In genomic region chr13:70844391-70845108, GRCh38 we compare ENCODE assay signal across 25 cellular contexts.
DNase-seq lines count a peak whose midpoint lies in the region; ATAC-seq and TF ChIP-seq lines count a peak whose summit lies in the region.
"Had no signal": no experiment of that assay in that cellular context is flagged by ENCODE, and none has a peak within 500 bp of the region (broad histone marks: within the 10 kb centered on the region; RNA-seq: fewer than 3 reads in every experiment).

No MANE protein-coding gene starts in this region.

- no peak overlapping the region for H3K4me3 ChIP-seq in Loucy (ENCODE audit: low read length, poor library complexity, severe bottlenecking)
- H3K4me3 ChIP-seq: BLaER1, SK-N-MC had no signal

- H3F3A ChIP-seq in Loucy (ENCODE audit: low read depth), result no peaks in the 10 kb centered on the region

- no peak overlapping the region for H3K4me3 Mint-ChIP-seq in stimulated activated effector memory CD8-positive, alpha-beta T cell treated with anti-CD3 and anti-CD28 coated beads, Interleukin-12 subunit alpha, Interleukin-12 subunit beta, amount 100 ng/mL, for 72 hours
- no peak overlapping the region for H3K4me3 Mint-ChIP-seq in MCF 10A (ENCODE audit: unreplicated experiment)
- H3K4me3 Mint-ChIP-seq: CD4-positive, CD25-positive, alpha-beta regulatory T cell; IgD-negative memory B cell had no signal

- TF ChIP-seq CTCF in Loucy (conservative IDR thresholded peaks at IDR 0.05; ENCODE audit: low read length), result no peak
- no peak for TF ChIP-seq CTCF in MCF 10A (IDR thresholded peaks at IDR 0.05; ENCODE audit: unreplicated experiment)

- H3K27me3 ChIP-seq in Loucy (ENCODE audit: insufficient read depth, low read length, poor library complexity, severe bottlenecking), result no peaks in the 10 kb centered on the region
- H3K27me3 ChIP-seq: BLaER1 had no signal

- H3K9ac ChIP-seq in Loucy (ENCODE audit: low read depth, low read length, poor library complexity, severe bottlenecking), result no peak overlapping the region
- H3K9ac ChIP-seq: BLaER1, KMS-11 had no signal

- no peaks in the 10 kb centered on the region for H3K36me3 Mint-ChIP-seq in stimulated activated effector memory CD8-positive, alpha-beta T cell treated with anti-CD3 and anti-CD28 coated beads, Interleukin-12 subunit alpha, Interleukin-12 subunit beta, amount 100 ng/mL, for 72 hours
- no peaks in the 10 kb centered on the region for H3K36me3 Mint-ChIP-seq in MCF 10A (ENCODE audit: insufficient read depth, unreplicated experiment)
- H3K36me3 Mint-ChIP-seq: CD4-positive, CD25-positive, alpha-beta regulatory T cell; IgD-negative memory B cell had no signal

- ATAC-seq in left lobe of liver (peak; percentile 62), HG02623 (IDR thresholded peaks at IDR 0.05; ENCODE audit: unreplicated experiment) (no peak)
- ATAC-seq in stimulated activated effector memory CD8-positive, alpha-beta T cell treated with anti-CD3 and anti-CD28 coated beads, Interleukin-12 subunit alpha, Interleukin-12 subunit beta, amount 100 ng/mL, for 72 hours, result peak; percentile 39
- ATAC-seq: HCT116, Panc1 had no signal

- H3K79me2 ChIP-seq in Loucy (ENCODE audit: insufficient read depth, low read length), result no peaks in the 10 kb centered on the region

- H3K9me2 ChIP-seq in Loucy (replicated peaks; ENCODE audit: low read depth, low read length), result no peaks in the 10 kb centered on the region

- H3K4me1 Mint-ChIP-seq in stimulated activated effector memory CD8-positive, alpha-beta T cell treated with anti-CD3 and anti-CD28 coated beads, Interleukin-12 subunit alpha, Interleukin-12 subunit beta, amount 100 ng/mL, for 72 hours, result no peaks in the 10 kb centered on the region
- H3K4me1 Mint-ChIP-seq in MCF 10A (ENCODE audit: insufficient read depth, unreplicated experiment), result no peaks in the 10 kb centered on the region
- H3K4me1 Mint-ChIP-seq: CD4-positive, CD25-positive, alpha-beta regulatory T cell; IgD-negative memory B cell had no signal

- CTCF ChIA-PET in MCF 10A (lab: Yijun Ruan, JAX), result interaction anchor here (0.6 kb wide), 1 partner anchor 99 kb away, joined by 5 read pairs; no protein-coding TSS in a partner anchor

- no TSS peak for BruUV-seq in MCF 10A (replicated peaks; lab: Mats Ljungman, UMichigan)

- DNase-seq in UCSD-AML1 (lab: John Stamatoyannopoulos, UW; ENCODE audit: unreplicated experiment) (peak; percentile 4), left lobe of liver (ENCODE audit: low spot score) (no peak), SHP77 treated with DMSO at 0.1 percent for 48 hours (lab: John Stamatoyannopoulos, UW) (no peak), MCF 10A (ENCODE audit: unreplicated experiment) (no peak), SKM-1 (lab: John Stamatoyannopoulos, UW; ENCODE audit: unreplicated experiment) (no peak)
- no peak for DNase-seq in stimulated activated effector memory CD8-positive, alpha-beta T cell treated with anti-CD3 and anti-CD28 coated beads, Interleukin-12 subunit alpha, Interleukin-12 subunit beta, amount 100 ng/mL, for 72 hours (ENCODE audit: low spot score in 2 of 2)
- DNase-seq: 8988T; CD4-positive, CD25-positive, alpha-beta regulatory T cell; DMS153; DND-41; NCI-H1092 treated with DMSO at 0.1 percent for 48 hours; NCI-H1436 treated with DMSO at 0.1 percent for 48 hours; NCI-H187 treated with DMSO at 0.1 percent for 48 hours; NCI-H2171 treated with DMSO at 0.1 percent for 48 hours; NCI-H524; NCI-H748 treated with DMSO at 0.1 percent for 48 hours; SIG-M5 had no signal

- intact Hi-C loops in MCF 10A (cut with micrococcal nuclease), result loop anchor here (10.0 kb wide), 1 partner anchor 230 kb away; no protein-coding TSS in a partner anchor

- H3K27ac Mint-ChIP-seq in stimulated activated effector memory CD8-positive, alpha-beta T cell treated with anti-CD3 and anti-CD28 coated beads, Interleukin-12 subunit alpha, Interleukin-12 subunit beta, amount 100 ng/mL, for 72 hours, result no peak overlapping the region
- H3K27ac Mint-ChIP-seq in MCF 10A (ENCODE audit: low read depth, unreplicated experiment), result no peak overlapping the region
- H3K27ac Mint-ChIP-seq: CD4-positive, CD25-positive, alpha-beta regulatory T cell; IgD-negative memory B cell had no signal

- no peaks in the 10 kb centered on the region for H3K9me3 ChIP-seq in Loucy (ENCODE audit: insufficient read depth, low read depth, low read length)
- H3K9me3 ChIP-seq: BLaER1 had no signal

- POLR2A ChIA-PET in MCF 10A (lab: Yijun Ruan, JAX), result no interaction called here

- H3K4me1 ChIP-seq in Loucy (ENCODE audit: insufficient read depth, low read length, poor library complexity, severe bottlenecking), result peaks cover 20% of the 10 kb centered on the region

- no peaks in the 10 kb centered on the region for H4K20me1 ChIP-seq in Loucy (ENCODE audit: insufficient read depth, low read length, poor library complexity, severe bottlenecking)
- H4K20me1 ChIP-seq: BLaER1 had no signal

- no peaks in the 10 kb centered on the region for H3K36me3 ChIP-seq in Loucy (ENCODE audit: insufficient read depth, low read length)
- H3K36me3 ChIP-seq: BLaER1 had no signal

- peak overlapping the region; percentile 28; the same call in 1 of the 2 replicates for H2AFZ ChIP-seq in Loucy (ENCODE audit: low read length)

- peaks cover 44% of the 10 kb centered on the region for H3K27me3 Mint-ChIP-seq in MCF 10A (ENCODE audit: insufficient read depth, unreplicated experiment)
- H3K27me3 Mint-ChIP-seq: CD4-positive, CD25-positive, alpha-beta regulatory T cell; IgD-negative memory B cell had no signal

- H3K4me2 ChIP-seq in Loucy (ENCODE audit: low read depth, low read length, poor library complexity, severe bottlenecking), result no peak overlapping the region
- H3K4me2 ChIP-seq: BLaER1, KMS-11 had no signal

- peaks cover 16% of the 10 kb centered on the region for H3K9me3 Mint-ChIP-seq in stimulated activated effector memory CD8-positive, alpha-beta T cell treated with anti-CD3 and anti-CD28 coated beads, Interleukin-12 subunit alpha, Interleukin-12 subunit beta, amount 100 ng/mL, for 72 hours
- H3K9me3 Mint-ChIP-seq in MCF 10A (ENCODE audit: unreplicated experiment), result no peaks in the 10 kb centered on the region
